ENCODE assay signal across 20 cellular contexts in the genomic region with DNA sequence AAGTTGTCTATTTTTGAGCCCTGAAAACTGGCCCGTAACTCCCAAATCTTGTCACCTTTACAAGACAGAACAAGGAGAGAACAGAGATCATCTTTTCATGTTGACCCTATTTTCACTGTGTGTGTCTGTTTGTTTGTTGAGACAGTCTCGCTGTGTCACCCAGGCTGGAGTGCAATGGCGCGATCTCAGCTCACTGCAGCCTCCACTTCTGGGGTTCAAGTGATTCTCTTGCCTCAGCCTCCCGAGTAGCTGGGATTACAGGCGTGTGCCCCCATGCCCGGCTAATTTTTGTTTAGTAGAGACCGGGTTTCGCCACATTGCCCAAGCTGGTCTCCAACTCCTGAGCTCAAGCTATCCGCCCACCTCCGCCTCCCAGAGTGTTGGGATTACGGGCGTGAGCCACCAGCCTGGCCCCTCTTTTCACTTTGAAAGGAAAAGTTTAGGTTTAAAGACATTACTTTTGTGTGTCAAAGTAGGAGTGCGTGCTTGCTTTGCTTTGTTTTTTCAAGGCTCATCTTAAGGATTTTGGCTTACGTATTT. TPM values are rescaled to one million over a fixed set of nuclear protein-coding genes. Genes with fewer than 3 reads are reported as not detected.
DNase-seq lines count a peak whose midpoint lies in the region; ATAC-seq, FAIRE-seq and TF ChIP-seq lines count a peak whose summit lies in the region.
"Had no signal": no experiment of that assay in that cellular context is flagged by ENCODE, and none has a peak within 500 bp of the region (broad histone marks: within the 10 kb centered on the region; RNA-seq: fewer than 3 reads in every experiment).

No MANE protein-coding gene starts in this region.

- no peaks in the 10 kb centered on the region for H3K27me3 Mint-ChIP-seq in central memory CD8-positive, alpha-beta T cell

- H3K79me2 ChIP-seq in HepG2 (ENCODE audit: insufficient read depth, low read length) (peaks cover 76% of the 10 kb centered on the region), osteoblast (ENCODE audit: insufficient read depth, low read length) (peaks cover 95% of the 10 kb centered on the region)

- H3K4me2 ChIP-seq in HepG2 (ENCODE audit: low read depth, low read length) (no peak overlapping the region), osteoblast (ENCODE audit: insufficient read depth, low read length) (no peak overlapping the region)

- CTCF ChIA-PET in HepG2 (lab: Yijun Ruan, JAX; ENCODE audit: low intra/inter-chr PET ratio, low total read pairs): no interaction called here

- 95% methylated on average over 15 of the region's 15 CpGs for WGBS in HepG2 (ENCODE audit: low lambda C conversion rate)
- 88% methylated on average over 12 of the region's 15 CpGs for WGBS in right lobe of liver (ENCODE audit: insufficient coverage, low coverage, low lambda C conversion rate, missing lambda C conversion rate)

- ATAC-seq in HepG2: no peak
- no peak for ATAC-seq in right lobe of liver
- ATAC-seq in central memory CD8-positive, alpha-beta T cell (replicated peaks; ENCODE audit: extremely low read depth, poor library complexity, severe bottlenecking): no peak
- ATAC-seq in GM19455 (IDR thresholded peaks at IDR 0.05; ENCODE audit: unreplicated experiment): no peak
- no peak for ATAC-seq in HG02970 (IDR thresholded peaks at IDR 0.05; ENCODE audit: low FRiP score, unreplicated experiment)

- no peak for FAIRE-seq in HepG2 (lab: Jason Lieb, UNC)
- FAIRE-seq: H54 had no signal

- in situ Hi-C loops in HepG2 (cut with HindIII; ENCODE audit: extremely low pct_ligation_motif_present, low pct_unique_long_range_greater_than_20kb): no loop called here

- peaks cover 66% of the 10 kb centered on the region for H3K4me1 ChIP-seq in HepG2 (ENCODE audit: insufficient read depth, low read length)
- H3K4me1 ChIP-seq in right lobe of liver: peaks cover 0 to 31% (median 16%) of the 10 kb centered on the region in 4 donors
- peaks cover 17% of the 10 kb centered on the region for H3K4me1 ChIP-seq in osteoblast (ENCODE audit: insufficient read depth, low read length)

- H3K4me3 ChIP-seq in HepG2 (replicated peaks in 1 of 3; ENCODE audit: insufficient read depth in 1 of 3, low read depth in 2 of 3, low read length in 3 of 3): no peak overlapping the region
- H3K4me3 ChIP-seq in right lobe of liver: no peak overlapping the region
- no peak overlapping the region for H3K4me3 ChIP-seq in osteoblast (ENCODE audit: insufficient read depth, low read length)

- no peak overlapping the region for H2AFZ ChIP-seq in HepG2 (ENCODE audit: low read length)
- H2AFZ ChIP-seq in osteoblast (ENCODE audit: low read length): no peak overlapping the region

- peaks cover 66% of the 10 kb centered on the region for H3K4me1 Mint-ChIP-seq in central memory CD8-positive, alpha-beta T cell

- no peaks in the 10 kb centered on the region for H3K9me3 ChIP-seq in HepG2 (ENCODE audit: low read length)
- H3K9me3 ChIP-seq in right lobe of liver: no peaks in the 10 kb centered on the region
- H3K9me3 ChIP-seq in osteoblast (ENCODE audit: low read depth, low read length): no peaks in the 10 kb centered on the region
- H3K9me3 ChIP-seq: Caco-2 had no signal

- BruUV-seq in HepG2 (replicated peaks; lab: Mats Ljungman, UMichigan): no TSS peak

- H3K36me3 Mint-ChIP-seq in central memory CD8-positive, alpha-beta T cell (ENCODE audit: insufficient read depth): peaks cover 6% of the 10 kb centered on the region

- DNase-seq in HepG2 (ENCODE audit: low spot score): no peak
- no peak for DNase-seq in right lobe of liver
- DNase-seq in central memory CD8-positive, alpha-beta T cell (ENCODE audit: low spot score in 2 of 2): no peak
- peak; percentile 8 for DNase-seq in osteoblast (ENCODE audit: insufficient read length, low spot score, missing footprints)
- DNase-seq in epidermal melanocyte (ENCODE audit: insufficient read length, low spot score): no peak
- DNase-seq: Caco-2, DMS53, HFFc6, KG1, NCI-H1048, NCI-H1436 treated with DMSO at 0.1 percent for 48 hours, NCI-H2029 treated with DMSO at 0.1 percent for 48 hours, NCI-H2171 treated with DMSO at 0.1 percent for 48 hours, NCI-H446 treated with DMSO at 0.1 percent for 48 hours, RPMI8226, SIG-M5 had no signal

- H3K27ac Mint-ChIP-seq in central memory CD8-positive, alpha-beta T cell (ENCODE audit: low read depth): peak overlapping the region; percentile 10

- no peaks in the 10 kb centered on the region for H3K9me3 Mint-ChIP-seq in central memory CD8-positive, alpha-beta T cell
- H3K9me3 Mint-ChIP-seq: HFFc6 had no signal

- no peak for TF ChIP-seq EP300 in HepG2 (IDR thresholded peaks at IDR 0.05; ENCODE audit: low read depth in 2 of 2, low read length in 2 of 2)
- TF ChIP-seq EP300 in HepG2 (CRISPR knock-in tag; IDR thresholded peaks at IDR 0.05; ENCODE audit: borderline replicate concordance): no peak

- POLR2A ChIA-PET in HepG2 (lab: Yijun Ruan, JAX): interaction anchor here (0.5 to 1.6 kb wide), 2 partner anchors 53 to 73 kb away, joined by 3 to 4 read pairs; no protein-coding TSS in a partner anchor

- no peak overlapping the region for H3K9ac ChIP-seq in HepG2 (ENCODE audit: insufficient read depth, low read depth, low read length)

- intact Hi-C loops in HepG2 (cut with micrococcal nuclease; ENCODE audit: unreplicated experiment) (no loop called here), right lobe of liver (cut with DNase I) (no loop called here)

- H4K20me1 ChIP-seq in HepG2 (ENCODE audit: insufficient read depth, low read length) (peaks cover 76% of the 10 kb centered on the region), osteoblast (ENCODE audit: insufficient read depth, low read length) (peaks cover 84% of the 10 kb centered on the region)

- no peak overlapping the region for H3K4me3 Mint-ChIP-seq in central memory CD8-positive, alpha-beta T cell

- H3K36me3 ChIP-seq in HepG2 (replicated peaks in 1 of 2; ENCODE audit: control insufficient read depth in 1 of 2, insufficient read depth in 2 of 2, low read length in 2 of 2) (peaks cover 5 to 20% of the 10 kb centered on the region in 2 experiments; a peak in 4 of 5 replicates), right lobe of liver (no peaks in the 10 kb centered on the region), osteoblast (ENCODE audit: insufficient read depth, low read length) (peaks cover 7% of the 10 kb centered on the region)

- TF ChIP-seq POLR2A in HepG2 (IDR thresholded peaks at IDR 0.05; ENCODE audit: insufficient read depth in 1 of 2, low read depth in 2 of 2, low read length in 2 of 2): no peak
- no peak for TF ChIP-seq POLR2A in right lobe of liver (IDR thresholded peaks at IDR 0.05)

- TF ChIP-seq RAD21 in HepG2 (CRISPR knock-in tag; IDR thresholded peaks at IDR 0.05): no peak

- TF ChIP-seq CTCF in HepG2 (CRISPR knock-in tag; IDR thresholded peaks at IDR 0.05) (no peak), right lobe of liver (IDR thresholded peaks at IDR 0.05) (no peak), osteoblast (IDR thresholded peaks at IDR 0.05; ENCODE audit: extremely low read depth, low read depth, low read length) (no peak)

- H3K27ac ChIP-seq in HepG2 (ENCODE audit: extremely low read length, insufficient read depth, low read length): no peak overlapping the region
- no peak overlapping the region for H3K27ac ChIP-seq in right lobe of liver
- H3K27ac ChIP-seq in osteoblast (ENCODE audit: low read depth, low read length): no peak overlapping the region
- H3K27ac ChIP-seq: C4-2B had no signal

- H3K27me3 ChIP-seq in HepG2 (ENCODE audit: control insufficient read depth in 1 of 2, insufficient read depth in 2 of 2, low read length in 2 of 2) (no peaks in the 10 kb centered on the region), right lobe of liver (no peaks in the 10 kb centered on the region), osteoblast (ENCODE audit: insufficient read depth, low read length) (no peaks in the 10 kb centered on the region)

TF ChIP-seq in HepG2, 621 proteins besides CTCF, POLR2A, EP300 and RAD21 (continues in another document):
- TF ChIP-seq, protein P1, sequence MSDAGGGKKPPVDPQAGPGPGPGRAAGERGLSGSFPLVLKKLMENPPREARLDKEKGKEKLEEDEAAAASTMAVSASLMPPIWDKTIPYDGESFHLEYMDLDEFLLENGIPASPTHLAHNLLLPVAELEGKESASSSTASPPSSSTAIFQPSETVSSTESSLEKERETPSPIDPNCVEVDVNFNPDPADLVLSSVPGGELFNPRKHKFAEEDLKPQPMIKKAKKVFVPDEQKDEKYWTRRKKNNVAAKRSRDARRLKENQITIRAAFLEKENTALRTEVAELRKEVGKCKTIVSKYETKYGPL (CRISPR knock-in tag; IDR thresholded peaks at IDR 0.05): no peak
- no peak for TF ChIP-seq ZNF746 (CRISPR knock-in tag; IDR thresholded peaks at IDR 0.05)
- TF ChIP-seq ZC3H13 (CRISPR knock-in tag; IDR thresholded peaks at IDR 0.05): no peak
- TF ChIP-seq ZMYM3 (CRISPR knock-in tag; IDR thresholded peaks at IDR 0.05): peak; percentile 74
- TF ChIP-seq SMARCC2 (IDR thresholded peaks at IDR 0.05): no peak
- no peak for TF ChIP-seq ZNF775 (CRISPR knock-in tag; IDR thresholded peaks at IDR 0.05; ENCODE audit: borderline replicate concordance)
- TF ChIP-seq MEIS2 (CRISPR knock-in tag; IDR thresholded peaks at IDR 0.05): no peak

RNA-seq across cellular contexts. Expression of a gene that starts 32.1 kb away (rescaled TPM):
- total RNA-seq in HepG2 (2016; rRNA removed; fragmentation: Illumina TruSeq; extraction: Trizol) (8.8 and 9.7 TPM in 2 replicates), right lobe of liver (1 to 10 TPM; 3.8 to 8.4 (median 6.9) TPM), osteoblast (26.2 and 31.8 TPM in 2 replicates)
- total RNA-seq in HepG2 (2016; cell fraction: cytosol; rRNA removed; fragmentation: Illumina TruSeq; extraction: Trizol; ENCODE audit: low read depth): 20.0 and 23.4 TPM in 2 replicates
- total RNA-seq in HepG2 (2016; cell fraction: insoluble cytoplasmic fraction; rRNA removed; fragmentation: Illumina TruSeq; extraction: Trizol): 7.9 and 8.8 TPM in 2 replicates
- total RNA-seq in HepG2 (2016; cell fraction: membrane; rRNA removed; fragmentation: Illumina TruSeq; extraction: Trizol): 8.0 and 8.3 TPM in 2 replicates
- total RNA-seq in HepG2 (2016; cell fraction: nucleus; rRNA removed; fragmentation: Illumina TruSeq; extraction: Trizol): 9.2 and 12.0 TPM in 2 replicates
- polyA plus RNA-seq in HepG2 (2011; rRNA removed): 4.6 and 4.7 TPM in 2 replicates
- 1.7 and 2.8 TPM in 2 replicates for polyA plus RNA-seq in HepG2 (2011; cell fraction: cytosol; rRNA removed)
- 17.7 and 24.7 TPM in 2 replicates for polyA plus RNA-seq in HepG2 (2011; cell fraction: nucleus; rRNA removed)
- polyA plus RNA-seq in HepG2 (2012): 4.4 and 4.8 TPM in 2 replicates
- polyA plus RNA-seq in HepG2 (2016; cell fraction: cytosol; fragmentation: Illumina TruSeq; extraction: Trizol; ENCODE audit: low read depth): 0.55 and 0.96 TPM in 2 replicates
- 3.9 and 5.8 TPM in 2 replicates for polyA plus RNA-seq in HepG2 (2016; cell fraction: insoluble cytoplasmic fraction; fragmentation: Illumina TruSeq; extraction: Trizol; ENCODE audit: low read depth)
- polyA plus RNA-seq in HepG2 (2016; cell fraction: membrane; fragmentation: Illumina TruSeq; extraction: Trizol; ENCODE audit: low read depth): 0.41 and 0.84 TPM in 2 replicates
- 15.3 and 17.1 TPM in 2 replicates for polyA plus RNA-seq in HepG2 (2016; cell fraction: nucleus; fragmentation: Illumina TruSeq; extraction: Trizol; ENCODE audit: insufficient read depth, low read depth)
- 16.6 and 23.1 TPM in 2 replicates for polyA minus RNA-seq in HepG2 (2011; rRNA and poly(A)+ RNA removed; ENCODE audit: low replicate concordance)
- polyA minus RNA-seq in HepG2 (2011; cell fraction: cytosol; rRNA and poly(A)+ RNA removed): 12.9 and 14.4 TPM in 2 replicates
- polyA minus RNA-seq in HepG2 (2011; cell fraction: nucleus; rRNA and poly(A)+ RNA removed): 16.2 and 17.8 TPM in 2 replicates
